ENCODE assay signal across 8 cellular contexts in the genomic region with DNA sequence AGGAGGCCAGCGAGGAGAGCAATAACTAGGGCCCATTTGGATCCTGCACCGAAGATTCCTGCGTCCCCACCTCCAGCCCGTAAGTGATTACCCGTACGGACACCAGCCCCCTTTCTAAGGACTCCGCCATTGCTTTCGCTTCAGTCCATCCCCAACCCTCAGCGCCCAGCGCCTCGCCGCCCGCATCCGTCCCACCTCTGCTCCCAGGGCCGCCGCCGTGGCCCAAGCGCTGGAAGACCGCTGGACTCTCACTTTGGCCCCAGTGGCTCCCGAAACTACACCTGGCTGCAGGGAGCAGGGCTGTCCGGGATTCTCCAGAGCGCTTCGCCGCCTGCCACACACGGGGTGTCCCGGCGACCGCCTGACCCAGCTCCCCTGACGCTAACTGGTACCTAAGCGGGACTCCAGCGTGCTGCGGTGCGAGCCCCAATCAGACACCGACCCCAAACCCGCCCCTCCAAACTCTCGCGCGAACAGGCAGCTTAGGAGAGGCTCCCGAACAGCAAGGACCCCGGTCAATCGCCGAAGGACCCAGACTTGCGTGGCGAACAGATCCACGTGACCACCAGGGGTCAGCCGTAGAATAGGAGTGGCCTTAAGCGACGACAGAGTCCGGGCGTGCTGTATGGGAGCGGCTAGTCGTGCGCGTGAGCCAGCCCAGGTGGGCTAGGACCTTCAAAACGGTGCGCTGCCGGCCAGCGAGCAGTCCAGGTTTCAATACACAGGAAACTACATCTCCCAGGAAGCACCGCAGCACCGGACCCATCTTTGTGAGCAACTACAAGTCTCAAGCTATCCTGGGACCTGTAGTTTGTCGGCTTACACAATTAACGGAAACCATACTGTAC. TPM values are rescaled to one million over a fixed set of nuclear protein-coding genes. Genes with fewer than 3 reads are reported as not detected.
DNase-seq lines count a peak whose midpoint lies in the region; ATAC-seq and TF ChIP-seq lines count a peak whose summit lies in the region.

CNPY2 (minus strand) TSS at position 363 of the 848 bp plus-strand sequence. CDS start 771 bp downstream, outside the sequence.

- peaks cover 2% of the 10 kb centered on the region for H3K4me1 ChIP-seq in ovary (ENCODE audit: insufficient read depth)
- H3K4me1 ChIP-seq in thyroid gland: peaks cover 9 to 17% of the 10 kb centered on the region in 2 donors

- peak; percentile 22 for TF ChIP-seq CTCF in GM12864 (IDR thresholded peaks at IDR 0.05; ENCODE audit: low read depth, low read length, missing control alignments)
- TF ChIP-seq CTCF in SU-DHL-6 (IDR thresholded peaks at IDR 0.05; ENCODE audit: insufficient read depth, low read length, poor library complexity, severe bottlenecking): no peak
- peak in 1 of 3 donors; percentile 34 for TF ChIP-seq CTCF in ovary (IDR thresholded peaks at IDR 0.05)
- peak in 3 of 6 experiments; percentile 3 to 27 (median 16) for TF ChIP-seq CTCF in thyroid gland (IDR thresholded peaks at IDR 0.05)

- H3K27me3 ChIP-seq in SU-DHL-6 (ENCODE audit: low read length) (no peaks in the 10 kb centered on the region), ovary (no peaks in the 10 kb centered on the region), thyroid gland (no peaks in the 10 kb centered on the region)

- intact Hi-C loops in Right ventricle myocardium inferior (cut with DNase I) (loop anchor here (1.0 kb wide), 2 partner anchors 16 to 148 kb away; partner anchors contain the start of gene CS), ovary (cut with DNase I) (no loop called here), thyroid gland (cut with DNase I) (loop anchor here (5.0 kb wide), 1 partner anchor 36 kb away; no protein-coding TSS in a partner anchor)

- H3K27ac Mint-ChIP-seq in activated naive CD8-positive, alpha-beta T cell treated with anti-CD3 and anti-CD28 coated beads, Interleukin-2, amount 10 ng/mL, durations not matched to agents 7 days and 5 days: peak within 1 kb of the TSS; percentile 97

- H2AFZ ChIP-seq in SU-DHL-6 (ENCODE audit: low read depth, low read length, severe bottlenecking): peak within 1 kb of the TSS; percentile 35

- TF ChIP-seq EP300 in ovary (IDR thresholded peaks at IDR 0.05): no peak

- 0% methylated on average over 55 to 62 of the region's 62 CpGs for WGBS in ovary, 3 donors
- 1% methylated on average over 17 of the region's 62 CpGs for WGBS in thyroid gland, 2 donors

- H3K4me1 Mint-ChIP-seq in activated naive CD8-positive, alpha-beta T cell treated with anti-CD3 and anti-CD28 coated beads, Interleukin-2, amount 10 ng/mL, durations not matched to agents 7 days and 5 days: peaks cover 9% of the 10 kb centered on the region

- H3K9me2 ChIP-seq in SU-DHL-6 (replicated peaks; ENCODE audit: insufficient read depth, low read length): no peaks in the 10 kb centered on the region

- H3K4me3 Mint-ChIP-seq in activated naive CD8-positive, alpha-beta T cell treated with anti-CD3 and anti-CD28 coated beads, Interleukin-2, amount 10 ng/mL, durations not matched to agents 7 days and 5 days: peak within 1 kb of the TSS; percentile 97

- H3K9me3 ChIP-seq in SU-DHL-6 (ENCODE audit: insufficient read depth, low read length) (no peaks in the 10 kb centered on the region), ovary (no peaks in the 10 kb centered on the region), thyroid gland (no peaks in the 10 kb centered on the region)

- DNase-seq in GM12864 (ENCODE audit: low read depth): peak; percentile 96
- peak; percentile 95 for DNase-seq in NCI-H128 (lab: John Stamatoyannopoulos, UW; ENCODE audit: unreplicated experiment)
- peak; percentile 91 for DNase-seq in activated naive CD8-positive, alpha-beta T cell treated with anti-CD3 and anti-CD28 coated beads, Interleukin-2, amount 10 ng/mL, durations not matched to agents 7 days and 5 days
- DNase-seq in Right ventricle myocardium inferior (ENCODE audit: missing footprints): peak; percentile 97
- DNase-seq in ovary: peak; percentile 94 to 96 (median 95)
- peak; percentile 98 for DNase-seq in thyroid gland

- H3K4me3 ChIP-seq in GM12864 (ENCODE audit: low read depth, low read length): peak within 1 kb of the TSS; percentile 85
- peak within 1 kb of the TSS; percentile 81 for H3K4me3 ChIP-seq in SU-DHL-6 (ENCODE audit: insufficient read depth, low read length, poor library complexity, severe bottlenecking)
- H3K4me3 ChIP-seq in ovary: peak within 1 kb of the TSS; percentile 88
- peak within 1 kb of the TSS; percentile 51 to 94 (median 86) for H3K4me3 ChIP-seq in thyroid gland (replicated peaks in 1 of 3)

- POLR2A ChIA-PET in activated naive CD8-positive, alpha-beta T cell treated with anti-CD3 and anti-CD28 coated beads, Interleukin-2, amount 10 ng/mL, durations not matched to agents 7 days and 5 days (lab: Charles Lee): interaction anchor here (0.6 to 4.0 kb wide), 29 partner anchors 10 to 1429 kb away, joined by 3 to 52 read pairs (median 3); partner anchors contain the start of genes IL23A, MYL6, PAN2 and RNF41

- peaks cover 4% of the 10 kb centered on the region for H3F3A ChIP-seq in SU-DHL-6 (ENCODE audit: insufficient read depth)

- no peaks in the 10 kb centered on the region for H4K20me1 ChIP-seq in SU-DHL-6 (ENCODE audit: low read depth, low read length)

- peak within 1 kb of the TSS; percentile 83 for H3K4me2 ChIP-seq in SU-DHL-6 (ENCODE audit: low read depth, low read length, poor library complexity, severe bottlenecking)

- ATAC-seq in HG02678 (IDR thresholded peaks at IDR 0.05; ENCODE audit: unreplicated experiment) (peak; percentile 90), Right ventricle myocardium inferior (peak; percentile 97)
- peak; percentile 93 for ATAC-seq in activated naive CD8-positive, alpha-beta T cell treated with anti-CD3 and anti-CD28 coated beads, Interleukin-2, amount 10 ng/mL, durations not matched to agents 7 days and 5 days (ENCODE audit: low read depth)

- H3K36me3 ChIP-seq in SU-DHL-6 (ENCODE audit: low read length) (peaks cover 4% of the 10 kb centered on the region; the same call in 1 of the 2 replicates), ovary (no peaks in the 10 kb centered on the region), thyroid gland (peaks cover 15 to 28% of the 10 kb centered on the region in 2 donors)

- H3K27me3 Mint-ChIP-seq in activated naive CD8-positive, alpha-beta T cell treated with anti-CD3 and anti-CD28 coated beads, Interleukin-2, amount 10 ng/mL, durations not matched to agents 7 days and 5 days: no peaks in the 10 kb centered on the region

- H3K9me3 Mint-ChIP-seq in activated naive CD8-positive, alpha-beta T cell treated with anti-CD3 and anti-CD28 coated beads, Interleukin-2, amount 10 ng/mL, durations not matched to agents 7 days and 5 days: no peaks in the 10 kb centered on the region

- peaks cover 13% of the 10 kb centered on the region for H3K36me3 Mint-ChIP-seq in activated naive CD8-positive, alpha-beta T cell treated with anti-CD3 and anti-CD28 coated beads, Interleukin-2, amount 10 ng/mL, durations not matched to agents 7 days and 5 days

- peaks cover 17% of the 10 kb centered on the region for H3K79me2 ChIP-seq in SU-DHL-6 (ENCODE audit: insufficient read depth, low read length)

- TF ChIP-seq POLR2A in ovary (IDR thresholded peaks at IDR 0.05): peak; percentile 72
- peak in 1 of 2 donors; percentile 82 for TF ChIP-seq POLR2A in thyroid gland (IDR thresholded peaks at IDR 0.05)

- H3K9ac ChIP-seq in SU-DHL-6 (ENCODE audit: low read length): peak within 1 kb of the TSS; percentile 82

- H3K27ac ChIP-seq in SU-DHL-6 (ENCODE audit: low read depth, low read length): peak within 1 kb of the TSS; percentile 66
- H3K27ac ChIP-seq in ovary: peak within 1 kb of the TSS; percentile 12 to 97
- H3K27ac ChIP-seq in thyroid gland: peak within 1 kb of the TSS; percentile 84 to 89 (median 85)

RNA-seq across cellular contexts. Expression of gene CNPY2, which starts in this region (rescaled TPM):
- 10 to 100 TPM; 85.6 to 89.0 TPM for total RNA-seq in activated naive CD8-positive, alpha-beta T cell treated with anti-CD3 and anti-CD28 coated beads, Interleukin-2, amount 10 ng/mL, durations not matched to agents 7 days and 5 days
- total RNA-seq in Right ventricle myocardium inferior (36.5 TPM), ovary (100 to 1,000 TPM in 2 of 7 donors, 10 to 100 TPM in 5; 58.9 to 112 (median 84.9) TPM), thyroid gland (100 to 1,000 TPM; 107 to 129 (median 124) TPM)
- 100 to 1,000 TPM; 107 to 134 TPM for polyA plus RNA-seq in ovary

Comparison
In these comparisons a context has a peak if more than half of its experiments do, and no peak if none do; other contexts are left out.
1. Peak in every context shown above with its lines: DNase-seq, ATAC-seq, H3K4me3 ChIP-seq and H3K27ac ChIP-seq.
2. intact Hi-C loops: an anchor here in Right ventricle myocardium inferior (1.0 kb wide) and thyroid gland (5.0 kb wide); none called in ovary.